ENCODE assay signal across 9 cellular contexts in genomic region chr11:69443968-69444364, GRCh38. TPM values are rescaled to one million over a fixed set of nuclear protein-coding genes. Genes with fewer than 3 reads are reported as not detected.
DNase-seq lines count a peak whose midpoint lies in the region; ATAC-seq and TF ChIP-seq lines count a peak whose summit lies in the region.
"Had no signal": no experiment of that assay in that cellular context is flagged by ENCODE, and none has a peak within 500 bp of the region (broad histone marks: within the 10 kb centered on the region; RNA-seq: fewer than 3 reads in every experiment).

No MANE protein-coding gene starts in this region.

- H3K4me1 Mint-ChIP-seq in activated T-cell treated with anti-CD3 and anti-CD28 coated beads, Interleukin-2, amount 50 U/mL, for 24 hours (ENCODE audit: low read depth) = peaks cover 22% of the 10 kb centered on the region

- H3K36me3 ChIP-seq in breast epithelium (no peaks in the 10 kb centered on the region), lung (ENCODE audit: control insufficient read depth in 2 of 2, insufficient read depth in 2 of 2, low read length in 2 of 2) (no peaks in the 10 kb centered on the region), transverse colon (no peaks in the 10 kb centered on the region)

- H3K27me3 ChIP-seq in breast epithelium = no peaks in the 10 kb centered on the region
- H3K27me3 ChIP-seq in lung (ENCODE audit: control insufficient read depth, insufficient read depth) = no peaks in the 10 kb centered on the region
- H3K27me3 ChIP-seq in transverse colon = no peaks in the 10 kb centered on the region

- no peak for TF ChIP-seq EP300 in transverse colon (IDR thresholded peaks at IDR 0.05; ENCODE audit: low read depth)

- DNase-seq in activated T-cell treated with anti-CD3 and anti-CD28 coated beads, Interleukin-2, amount 50 U/mL, for 24 hours = no peak
- DNase-seq in activated T-cell treated with anti-CD3 and anti-CD28 coated beads, Interleukin-2, amount 50 U/mL, for 48 hours = no peak
- no peak for DNase-seq in breast epithelium (ENCODE audit: low spot score in 2 of 2)
- DNase-seq in lung (ENCODE audit: low spot score) = no peak
- DNase-seq in transverse colon = no peak
- DNase-seq in nucleus accumbens (lab: John Stamatoyannopoulos, UW) = no peak

- H3K9me3 ChIP-seq in breast epithelium (no peaks in the 10 kb centered on the region), lung (ENCODE audit: control insufficient read depth in 2 of 2, insufficient read depth in 1 of 2, low read length in 1 of 2) (no peaks in the 10 kb centered on the region), transverse colon (no peaks in the 10 kb centered on the region)

- H3K4me3 Mint-ChIP-seq in activated T-cell treated with anti-CD3 and anti-CD28 coated beads, Interleukin-2, amount 50 U/mL, for 24 hours = peak overlapping the region; percentile 58

- H3K9me3 Mint-ChIP-seq in activated T-cell treated with anti-CD3 and anti-CD28 coated beads, Interleukin-2, amount 50 U/mL, for 24 hours = no peaks in the 10 kb centered on the region

- TF ChIP-seq POLR2A in breast epithelium (IDR thresholded peaks at IDR 0.05) = no peak
- TF ChIP-seq POLR2A in transverse colon (IDR thresholded peaks at IDR 0.05) = no peak

- peaks cover 49% of the 10 kb centered on the region for H3K27me3 Mint-ChIP-seq in activated T-cell treated with anti-CD3 and anti-CD28 coated beads, Interleukin-2, amount 50 U/mL, for 24 hours

- no peaks in the 10 kb centered on the region for H3K36me3 Mint-ChIP-seq in activated T-cell treated with anti-CD3 and anti-CD28 coated beads, Interleukin-2, amount 50 U/mL, for 24 hours (ENCODE audit: low read depth)

- H3K27ac Mint-ChIP-seq in activated T-cell treated with anti-CD3 and anti-CD28 coated beads, Interleukin-2, amount 50 U/mL, for 24 hours = peak overlapping the region; percentile 29

- WGBS in lung, 2 donors = 34 to 53% methylated on average over 6 of the region's 6 CpGs
- 49% methylated on average over 6 of the region's 6 CpGs; no CpG with 5 or more reads in 1 of the 2 donors for WGBS in transverse colon (ENCODE audit: low coverage in 1 of 2), 2 donors

- in situ Hi-C loops in transverse colon (cut with MboI; ENCODE audit: low pct_ligation_motif_present in 1 of 4, low pct_unique_long_range_greater_than_20kb in 1 of 4, low sequenced_read_pairs in 3 of 4) = loop anchor here in 1 of 4 donors (25.0 kb wide), 1 partner anchor 193 kb away; the partner anchor contains the start of gene CCND1

- ATAC-seq in lung (ENCODE audit: insufficient read depth, low FRiP score) (no peak), HG02588 (IDR thresholded peaks at IDR 0.05; ENCODE audit: unreplicated experiment) (no peak), HG02938 (IDR thresholded peaks at IDR 0.05; ENCODE audit: unreplicated experiment) (no peak)

- peaks cover 16 to 23% of the 10 kb centered on the region in 2 donors for H3K4me1 ChIP-seq in breast epithelium
- peaks cover 5 to 34% of the 10 kb centered on the region in 2 donors for H3K4me1 ChIP-seq in lung (ENCODE audit: control insufficient read depth in 2 of 2, insufficient read depth in 2 of 2, low read length in 2 of 2)
- peaks cover 17 to 26% (median 21%) of the 10 kb centered on the region in 4 donors for H3K4me1 ChIP-seq in transverse colon

- TF ChIP-seq CTCF in breast epithelium (IDR thresholded peaks at IDR 0.05) (no peak), lung (IDR thresholded peaks at IDR 0.05; ENCODE audit: control extremely low read depth, extremely low read depth) (no peak), transverse colon (IDR thresholded peaks at IDR 0.05) (no peak)

- intact Hi-C loops in breast epithelium (cut with DNase I; ENCODE audit: low total_unique reads) = no loop called here
- intact Hi-C loops in transverse colon (cut with DNase I; ENCODE audit: low total_unique reads) = no loop called here

- H3K27ac ChIP-seq in breast epithelium (peak overlapping the region; percentile 74 to 89), lung (ENCODE audit: low read depth in 1 of 2, low read length in 1 of 2) (peak overlapping the region; percentile 84 to 96), transverse colon (peak overlapping the region; percentile 71 to 81 (median 74))

- H3K4me3 ChIP-seq in breast epithelium = peak overlapping the region; percentile 36 to 65 (median 51)
- H3K4me3 ChIP-seq in lung = no peak overlapping the region
- H3K4me3 ChIP-seq in transverse colon = peak overlapping the region in 2 of 4 donors; percentile 34 to 44

RNA-seq across cellular contexts. Expression of gene LINC01488, which starts 37.5 kb away (rescaled TPM):
- total RNA-seq in breast epithelium (not detected), lung (not detected), transverse colon (not detected)
- polyA plus RNA-seq in lung = not detected
- total RNA-seq: Calu3 had no signal
